Comparison of ENCODE assay signal across 8 cellular contexts in genomic region chr20:2840967-2841531, GRCh38. TPM values are rescaled to one million over a fixed set of nuclear protein-coding genes. Genes with fewer than 3 reads are reported as not detected.
DNase-seq lines count a peak whose midpoint lies in the region; ATAC-seq and TF ChIP-seq lines count a peak whose summit lies in the region.

No MANE protein-coding gene starts in this region.

- H3K4me1 Mint-ChIP-seq in T-cell = peaks cover 33 to 45% (median 39%) of the 10 kb centered on the region in 3 donors

- H3K27ac Mint-ChIP-seq in T-cell = peak overlapping the region; percentile 36 to 83

- POLR2A ChIA-PET in T-cell (lab: Charles Lee) = no interaction called here

- TF ChIP-seq CTCF in choroid plexus epithelial cell (conservative IDR thresholded peaks at IDR 0.05; ENCODE audit: low read depth, low read length) = no peak

- DNase-seq in DMS114 treated with DMSO at 0.1 percent for 48 hours (lab: John Stamatoyannopoulos, UW; ENCODE audit: unreplicated experiment) (peak; percentile 51), T-cell (peak in 8 of 34 experiments; percentile 7 to 36 (median 17)), choroid plexus epithelial cell (ENCODE audit: low read depth) (peak; percentile 63), kidney glomerular epithelial cell (lab: John Stamatoyannopoulos, UW) (peak; percentile 36), NAMALWA (ENCODE audit: low spot score) (no peak)
- peak; percentile 61 for DNase-seq in stimulated activated CD4-positive, alpha-beta T cell treated with anti-CD3 and anti-CD28 coated beads, Interleukin-15, amount 100 ng/mL, for 24 hours

- H3K9me3 Mint-ChIP-seq in T-cell = no peaks in the 10 kb centered on the region

- ATAC-seq in GM19397 (IDR thresholded peaks at IDR 0.05; ENCODE audit: unreplicated experiment) (peak; percentile 27), HG03442 (IDR thresholded peaks at IDR 0.05; ENCODE audit: unreplicated experiment) (peak; percentile 34), T-cell (replicated peaks in 1 of 4) (peak; percentile 11 to 31 (median 25))

- peaks cover 8% of the 10 kb centered on the region for H3K36me3 Mint-ChIP-seq in T-cell

- peak overlapping the region; percentile 85 to 89 (median 86) for H3K4me3 Mint-ChIP-seq in T-cell

- no peaks in the 10 kb centered on the region for H3K27me3 Mint-ChIP-seq in T-cell

- H3K4me3 ChIP-seq in choroid plexus epithelial cell (ENCODE audit: low read depth, low read length) = peak overlapping the region; percentile 86

- CTCF ChIA-PET in T-cell (lab: Charles Lee) = interaction anchor here in 1 of 2 donors (0.7 kb wide), 1 partner anchor 25 kb away, joined by 3 read pairs; no protein-coding TSS in a partner anchor

RNA-seq across cellular contexts. Expression of gene VPS16, which starts 0.5 kb away (rescaled TPM):
- 10 to 100 TPM; 44.5 to 72.2 (median 68.2) TPM for total RNA-seq in T-cell

RNA-seq across cellular contexts. Expression of gene PCED1A, which starts 0.6 kb away (rescaled TPM):
- total RNA-seq in T-cell = 100 to 1,000 TPM in 2 of 5 donors, 10 to 100 TPM in 3; 65.1 to 111 (median 95.2) TPM

RNA-seq across cellular contexts. Expression of gene TMEM239, which starts 24.9 kb away (rescaled TPM):
- not detected for total RNA-seq in T-cell

RNA-seq across cellular contexts. Expression of gene C20orf141, which starts 26.3 kb away (rescaled TPM):
- not detected for total RNA-seq in T-cell

RNA-seq across cellular contexts. Expression of gene PTPRA, which starts 32.2 kb away (rescaled TPM):
- 10 to 100 TPM; 66.2 to 98.6 (median 71.5) TPM for total RNA-seq in T-cell
